ENCODE assay signal across 10 cellular contexts in genomic region chr1:155320252-155320651, GRCh38. TPM values are rescaled to one million over a fixed set of nuclear protein-coding genes. Genes with fewer than 3 reads are reported as not detected.
DNase-seq lines count a peak whose midpoint lies in the region; ATAC-seq, FAIRE-seq and TF ChIP-seq lines count a peak whose summit lies in the region.
"Had no signal": no experiment of that assay in that cellular context is flagged by ENCODE, and none has a peak within 500 bp of the region (broad histone marks: within the 10 kb centered on the region; RNA-seq: fewer than 3 reads in every experiment).

No MANE protein-coding gene starts in this region.

- peak overlapping the region in 1 of 2 donors; percentile 18 for H3K27ac Mint-ChIP-seq in natural killer cell treated with Interleukin-12 subunit alpha and Interleukin-12 subunit beta and Interleukin-15 and Interleukin-18, amount 100 ng/mL, for 72 hours

- H3K27ac ChIP-seq in duodenal mucosa (ENCODE audit: low read depth, low read length) = no peak overlapping the region

- no peaks in the 10 kb centered on the region for H3K27me3 ChIP-seq in duodenal mucosa (ENCODE audit: control insufficient read depth in 1 of 2, insufficient read depth in 2 of 2, low read length in 2 of 2)

- H3K4me3 ChIP-seq in AG04449 (ENCODE audit: low read depth, low read length) (peak overlapping the region; percentile 84), duodenal mucosa (ENCODE audit: low read depth in 1 of 2, low read length in 2 of 2) (peak overlapping the region; percentile 69 to 70)

- no peaks in the 10 kb centered on the region for H3K27me3 Mint-ChIP-seq in natural killer cell treated with Interleukin-12 subunit alpha and Interleukin-12 subunit beta and Interleukin-15 and Interleukin-18, amount 100 ng/mL, for 72 hours

- no peak for FAIRE-seq in RCC 7860 (lab: Jason Lieb, UNC)

- H3K4me1 ChIP-seq in duodenal mucosa (ENCODE audit: control insufficient read depth in 1 of 2, insufficient read depth in 2 of 2, low read length in 2 of 2) = peaks cover 32 to 45% of the 10 kb centered on the region in 2 donors

- no peak for TF ChIP-seq CTCF in AG04449 (IDR thresholded peaks at IDR 0.05; ENCODE audit: insufficient read depth, low read length, missing control alignments)

- DNase-seq in AG04449 (ENCODE audit: low read depth, low spot score) (no peak), MV-4-11 (lab: John Stamatoyannopoulos, UW) (peak; percentile 38), RCC 7860 (ENCODE audit: low spot score) (no peak), hypothalamus (lab: John Stamatoyannopoulos, UW) (no peak)
- no peak for DNase-seq in natural killer cell treated with Interleukin-12 subunit alpha and Interleukin-12 subunit beta and Interleukin-15 and Interleukin-18, amount 100 ng/mL, for 72 hours (ENCODE audit: low spot score)
- DNase-seq: GF-D8 had no signal

- no peak for ATAC-seq in natural killer cell treated with Interleukin-12 subunit alpha and Interleukin-12 subunit beta and Interleukin-15 and Interleukin-18, amount 100 ng/mL, for 72 hours
- ATAC-seq in HG03025 (IDR thresholded peaks at IDR 0.05; ENCODE audit: low FRiP score, unreplicated experiment) (no peak), HG03342 (IDR thresholded peaks at IDR 0.05; ENCODE audit: unreplicated experiment) (no peak)

- no peaks in the 10 kb centered on the region for H3K9me3 Mint-ChIP-seq in natural killer cell treated with Interleukin-12 subunit alpha and Interleukin-12 subunit beta and Interleukin-15 and Interleukin-18, amount 100 ng/mL, for 72 hours

- POLR2A ChIA-PET in AG04449 (lab: Yijun Ruan, JAX) = interaction anchor here (1.9 to 2.4 kb wide), 2 partner anchors 47 to 69 kb away, joined by 9 to 10 read pairs; partner anchors contain the start of gene CLK2

- peak overlapping the region; percentile 54 for H3K4me3 Mint-ChIP-seq in natural killer cell treated with Interleukin-12 subunit alpha and Interleukin-12 subunit beta and Interleukin-15 and Interleukin-18, amount 100 ng/mL, for 72 hours

- peaks cover 5 to 22% of the 10 kb centered on the region in 2 donors for H3K36me3 ChIP-seq in duodenal mucosa (ENCODE audit: control insufficient read depth in 1 of 2, insufficient read depth in 2 of 2, low read length in 2 of 2)

- H3K36me3 Mint-ChIP-seq in natural killer cell treated with Interleukin-12 subunit alpha and Interleukin-12 subunit beta and Interleukin-15 and Interleukin-18, amount 100 ng/mL, for 72 hours = peaks cover 11% of the 10 kb centered on the region

- no peaks in the 10 kb centered on the region for H3K9me3 ChIP-seq in duodenal mucosa (ENCODE audit: control insufficient read depth in 1 of 2, low read length in 2 of 2)

- CTCF ChIA-PET in AG04449 (lab: Yijun Ruan, JAX) = interaction anchor here (0.8 to 13.1 kb wide), 5 partner anchors 13 to 327 kb away, joined by 3 to 253 read pairs (median 3); partner anchors contain the start of gene ENTREP3

- H3K9ac ChIP-seq in duodenal mucosa (ENCODE audit: low read depth in 1 of 2, low read length in 2 of 2) = peak overlapping the region; percentile 55 to 69

- peaks cover 26 to 28% of the 10 kb centered on the region in 2 donors for H3K4me1 Mint-ChIP-seq in natural killer cell treated with Interleukin-12 subunit alpha and Interleukin-12 subunit beta and Interleukin-15 and Interleukin-18, amount 100 ng/mL, for 72 hours (ENCODE audit: low read depth in 2 of 2)

RNA-seq across cellular contexts. Expression of gene RUSC1, which starts 0.4 kb away (rescaled TPM):
- 10 to 100 TPM; 26.2 to 40.1 TPM for total RNA-seq in natural killer cell treated with Interleukin-12 subunit alpha and Interleukin-12 subunit beta and Interleukin-15 and Interleukin-18, amount 100 ng/mL, for 72 hours

RNA-seq across cellular contexts. Expression of gene FDPS, which starts 11.6 kb away (rescaled TPM):
- 100 to 1,000 TPM; 251 to 386 TPM for total RNA-seq in natural killer cell treated with Interleukin-12 subunit alpha and Interleukin-12 subunit beta and Interleukin-15 and Interleukin-18, amount 100 ng/mL, for 72 hours

RNA-seq across cellular contexts. Expression of gene PKLR, which starts 19.0 kb away (rescaled TPM):
- not detected for total RNA-seq in natural killer cell treated with Interleukin-12 subunit alpha and Interleukin-12 subunit beta and Interleukin-15 and Interleukin-18, amount 100 ng/mL, for 72 hours
- total RNA-seq: omental fat pad had no signal

RNA-seq across cellular contexts. Expression of gene HCN3, which starts 43.0 kb away (rescaled TPM):
- 1 to 10 TPM; 2.0 to 4.7 TPM for total RNA-seq in natural killer cell treated with Interleukin-12 subunit alpha and Interleukin-12 subunit beta and Interleukin-15 and Interleukin-18, amount 100 ng/mL, for 72 hours

RNA-seq across cellular contexts. Expression of gene CLK2, which starts 46.9 kb away (rescaled TPM):
- 100 to 1,000 TPM in 1 of 2 donors, 10 to 100 TPM in 1; 77.1 to 117 TPM for total RNA-seq in natural killer cell treated with Interleukin-12 subunit alpha and Interleukin-12 subunit beta and Interleukin-15 and Interleukin-18, amount 100 ng/mL, for 72 hours
